ENCODE assay signal across 8 cellular contexts in the genomic region with DNA sequence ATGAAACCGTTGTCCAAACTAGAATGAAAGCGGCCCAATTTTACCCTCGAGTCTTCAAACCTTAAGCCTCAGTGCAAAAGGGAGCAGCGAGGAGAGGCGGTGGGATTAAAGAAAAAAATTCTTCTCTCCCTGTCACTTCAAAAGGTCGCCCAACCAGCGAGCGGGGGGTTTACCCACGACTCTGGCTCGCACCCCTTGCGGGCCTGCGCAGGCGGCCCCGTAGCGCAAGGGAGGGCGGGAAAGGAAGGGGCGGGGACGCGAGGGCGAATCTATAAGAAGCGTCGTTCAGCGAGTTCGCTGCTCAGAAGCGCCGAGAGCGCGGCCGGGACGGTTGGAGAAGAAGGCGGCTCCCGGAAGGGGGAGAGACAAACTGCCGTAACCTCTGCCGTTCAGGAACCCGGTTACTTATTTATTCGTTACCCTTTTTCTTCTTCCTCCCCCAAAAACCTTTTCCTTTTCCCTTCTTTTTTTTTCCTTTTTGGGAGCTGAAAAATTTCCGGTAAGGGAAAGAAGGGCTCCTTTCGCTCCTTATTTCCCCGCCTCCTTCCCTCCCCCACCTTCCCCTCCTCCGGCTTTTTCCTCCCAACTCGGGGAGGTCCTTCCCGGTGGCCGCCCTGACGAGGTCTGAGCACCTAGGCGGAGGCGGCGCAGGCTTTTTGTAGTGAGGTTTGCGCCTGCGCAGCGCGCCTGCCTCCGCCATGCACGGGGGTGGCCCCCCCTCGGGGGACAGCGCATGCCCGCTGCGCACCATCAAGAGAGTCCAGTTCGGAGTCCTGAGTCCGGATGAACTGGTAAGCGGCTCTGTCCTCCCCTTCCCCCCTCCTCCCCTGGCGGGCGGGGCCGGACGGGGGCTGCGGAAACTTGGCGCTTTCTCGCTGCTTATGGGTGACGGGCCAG. TPM values are rescaled to one million over a fixed set of nuclear protein-coding genes. Genes with fewer than 3 reads are reported as not detected.
DNase-seq lines count a peak whose midpoint lies in the region; TF ChIP-seq lines count a peak whose summit lies in the region.

A gene (plus strand): TSS at position 300 of the 897 bp plus-strand sequence.

- TF ChIP-seq POLR2A in NB4 (IDR thresholded peaks at IDR 0.05; ENCODE audit: extremely low read depth, insufficient read length) (peak; percentile 99), suprapubic skin (IDR thresholded peaks at IDR 0.05) (peak; percentile 100)

- H3K4me3 ChIP-seq in NB4 (ENCODE audit: low read depth, low read length) (peak within 1 kb of the TSS; percentile 78), SK-N-MC (peak within 1 kb of the TSS; percentile 100), suprapubic skin (peak within 1 kb of the TSS; percentile 67)

- peaks cover 15% of the 10 kb centered on the region for H3K27me3 Mint-ChIP-seq in HFFc6 (ENCODE audit: insufficient read depth)

- H3K9me3 Mint-ChIP-seq in HFFc6: no peaks in the 10 kb centered on the region

- H3K27me3 ChIP-seq in suprapubic skin: no peaks in the 10 kb centered on the region

- peak within 1 kb of the TSS; percentile 100 for H3K27ac Mint-ChIP-seq in HFFc6

- no peak for TF ChIP-seq EP300 in suprapubic skin (IDR thresholded peaks at IDR 0.05)

- whole genome bisulfite sequencing in suprapubic skin: under 1% methylated on average over 58 of the region's 68 CpGs

- H3K9ac ChIP-seq in SK-N-MC (ENCODE audit: insufficient read length): peak within 1 kb of the TSS; percentile 100

- H3K9me3 ChIP-seq in SK-N-MC (ENCODE audit: low read depth, low read length) (no peaks in the 10 kb centered on the region), suprapubic skin (no peaks in the 10 kb centered on the region)

- TF ChIP-seq CTCF in HFFc6 (IDR thresholded peaks at IDR 0.05) (peak; percentile 17; the same call in 1 of the 2 replicates), NB4 (IDR thresholded peaks at IDR 0.05; ENCODE audit: low read depth, low read length) (no peak), suprapubic skin (IDR thresholded peaks at IDR 0.05) (no peak)

- peaks cover 69% of the 10 kb centered on the region for H3K4me1 ChIP-seq in suprapubic skin

- H3K27ac ChIP-seq in SK-N-MC: peak within 1 kb of the TSS; percentile 99
- H3K27ac ChIP-seq in suprapubic skin: peak within 1 kb of the TSS; percentile 100

- H3K4me3 Mint-ChIP-seq in HFFc6: peak within 1 kb of the TSS; percentile 99

- H3K36me3 Mint-ChIP-seq in HFFc6 (ENCODE audit: low read depth): peaks cover 26% of the 10 kb centered on the region

- H3K36me3 ChIP-seq in SK-N-MC (ENCODE audit: insufficient read depth, low read length) (peaks cover 17% of the 10 kb centered on the region), suprapubic skin (no peaks in the 10 kb centered on the region)

- peaks cover 79% of the 10 kb centered on the region for H3K4me1 Mint-ChIP-seq in HFFc6 (ENCODE audit: low read depth)

- DNase-seq in GM04503 (ENCODE audit: low read depth): peak; percentile 88
- DNase-seq in HFFc6: peak; percentile 95
- peak; percentile 94 for DNase-seq in NB4 (ENCODE audit: low read depth)
- DNase-seq in SK-N-MC (ENCODE audit: low read depth, low spot score): peak; percentile 58
- peak; percentile 96 for DNase-seq in activated naive CD4-positive, alpha-beta T cell treated with anti-CD3 and anti-CD28 coated beads, Interleukin-2, amount 50 U/mL, for 16 hours
- DNase-seq in germinal center (ENCODE audit: low spot score): peak; percentile 98
- DNase-seq in nucleus accumbens (lab: John Stamatoyannopoulos, UW): peak; percentile 70 to 100 (median 98)
- peak; percentile 99 for DNase-seq in suprapubic skin (ENCODE audit: low spot score in 2 of 2)

RNA-seq across cellular contexts. Expression of the gene that starts here (rescaled TPM):
- 100 to 1,000 TPM; 111 to 127 (median 118) TPM for total RNA-seq in HFFc6 (2021; fragmentation: NEBNext Ultra II Directional; extraction: Animal tissue kit (Norgen Biotek cat#: 25700))
- total RNA-seq in suprapubic skin: 100 to 1,000 TPM; 104 to 194 (median 140) TPM

Comparison
In these comparisons a context has a peak if more than half of its experiments do, and no peak if none do; other contexts are left out.
1. Peak in every context shown above with its lines: DNase-seq, H3K4me3 ChIP-seq and H3K27ac ChIP-seq.